In the genomic region with DNA sequence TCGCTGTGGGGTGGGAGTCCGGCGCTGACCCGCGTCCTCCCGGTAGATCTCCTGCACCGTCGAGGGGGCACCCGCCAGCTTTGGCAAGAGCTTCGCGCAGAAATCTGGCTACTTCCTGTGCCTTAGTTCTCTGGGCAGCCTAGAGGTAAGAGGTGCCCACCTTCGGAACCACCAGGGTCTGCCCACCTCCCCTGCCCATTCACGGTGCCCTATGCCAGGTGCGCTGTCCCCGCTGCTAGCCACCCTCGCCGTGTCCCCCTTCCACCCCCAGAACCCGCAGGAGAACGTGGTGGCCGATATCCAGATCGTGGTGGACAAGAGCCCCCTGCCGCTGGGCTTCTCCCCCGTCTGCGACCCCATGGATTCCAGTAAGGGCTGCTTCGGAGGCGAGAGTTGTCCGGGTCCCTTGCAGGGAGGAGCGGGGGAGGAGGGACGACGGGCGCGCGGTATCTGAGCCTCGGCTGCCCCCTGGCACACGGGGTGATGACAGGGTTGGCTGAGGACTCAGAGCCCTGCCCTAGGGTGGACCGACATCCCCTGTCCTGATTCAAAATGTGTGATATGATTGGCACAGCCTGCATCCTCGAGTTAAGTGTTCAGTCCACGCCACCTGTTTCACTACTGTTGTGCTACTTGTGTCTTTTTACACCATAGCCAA, we compare ENCODE assay signal across 8 cellular contexts. TPM values are rescaled to one million over a fixed set of nuclear protein-coding genes. Genes with fewer than 3 reads are reported as not detected.
DNase-seq lines count a peak whose midpoint lies in the region; ATAC-seq and TF ChIP-seq lines count a peak whose summit lies in the region.

No MANE protein-coding gene starts in this region.

- peak overlapping the region; percentile 71; the same call in 1 of the 2 replicates for H4K91ac ChIP-seq in IMR-90 (ENCODE audit: insufficient read depth, low read depth, low read length)

- H3K4me1 ChIP-seq in IMR-90 (ENCODE audit: control insufficient read depth, insufficient read depth, low read length), result peaks cover 4% of the 10 kb centered on the region; the same call in 1 of the 2 replicates

- H3K36me3 Mint-ChIP-seq in activated CD8-positive, alpha-beta T cell treated with anti-CD3 and anti-CD28 coated beads for 36 hours (ENCODE audit: low read depth), result peaks cover 10% of the 10 kb centered on the region
- H3K36me3 Mint-ChIP-seq in neural crest cell (ENCODE audit: low read depth), result no peaks in the 10 kb centered on the region

- no peak overlapping the region for H2BK20ac ChIP-seq in IMR-90 (ENCODE audit: low read depth, low read length)

- H3K9me1 ChIP-seq in IMR-90 (ENCODE audit: insufficient read depth, low read length), result peaks cover 7% of the 10 kb centered on the region; the same call in 1 of the 2 replicates

- peak overlapping the region; percentile 72 for H3K4me3 ChIP-seq in IMR-90 (ENCODE audit: insufficient read depth, low read depth, low read length)
- peak overlapping the region; percentile 78 for H3K4me3 ChIP-seq in fibroblast of mammary gland (ENCODE audit: control insufficient read depth, low read depth, low read length)

- H2BK5ac ChIP-seq in IMR-90 (ENCODE audit: low read depth, low read length, poor library complexity, severe bottlenecking), result peak overlapping the region; percentile 40

- no peak overlapping the region for H3K56ac ChIP-seq in IMR-90 (ENCODE audit: extremely low read depth, insufficient read depth, low read length)

- H4K5ac ChIP-seq in IMR-90 (ENCODE audit: low read depth, low read length), result peak overlapping the region; percentile 76

- H3K9me3 Mint-ChIP-seq in activated CD8-positive, alpha-beta T cell treated with anti-CD3 and anti-CD28 coated beads for 36 hours, result no peaks in the 10 kb centered on the region
- H3K9me3 Mint-ChIP-seq in neural crest cell, result no peaks in the 10 kb centered on the region

- peak overlapping the region; percentile 48; the same call in 1 of the 2 replicates for H3K23ac ChIP-seq in IMR-90 (ENCODE audit: low read depth, low read length)

- TF ChIP-seq RAD21 in IMR-90 (IDR thresholded peaks at IDR 0.05; ENCODE audit: low read length), result no peak

- 11% methylated on average over 19 of the region's 38 CpGs; no CpG with 5 or more reads in 1 of the 2 experiments for WGBS in IMR-90 (ENCODE audit: extremely low coverage in 2 of 2, insufficient read length in 1 of 2), 2 experiments

- H3K4ac ChIP-seq in IMR-90 (ENCODE audit: low read depth, low read length), result peak overlapping the region; percentile 58

- POLR2A ChIA-PET in IMR-90 (lab: Charles Lee; ENCODE audit: unreplicated experiment), result no interaction called here
- POLR2A ChIA-PET in activated CD8-positive, alpha-beta T cell treated with anti-CD3 and anti-CD28 coated beads for 36 hours (lab: Charles Lee), result interaction anchor here (1.0 to 3.1 kb wide), 5 partner anchors 11 to 439 kb away, joined by 3 to 22 read pairs (median 3); a partner anchor contains a TSS

- no TSS peak for BruUV-seq in IMR-90 (replicated peaks; lab: Mats Ljungman, UMichigan)

- peak overlapping the region; percentile 88 for H3K4me2 ChIP-seq in IMR-90 (ENCODE audit: low read depth, low read length)

- H3K27ac ChIP-seq in IMR-90 (ENCODE audit: insufficient read depth, low read length), result peak overlapping the region; percentile 22; the same call in 1 of the 2 replicates

- no peaks in the 10 kb centered on the region for H3K9me3 ChIP-seq in IMR-90 (ENCODE audit: control insufficient read depth, insufficient read depth, low read length)

- H3K4me1 Mint-ChIP-seq in activated CD8-positive, alpha-beta T cell treated with anti-CD3 and anti-CD28 coated beads for 36 hours (ENCODE audit: low read depth), result peaks cover 13% of the 10 kb centered on the region
- H3K4me1 Mint-ChIP-seq in neural crest cell, result peaks cover 19% of the 10 kb centered on the region

- ATAC-seq in GM19328 (IDR thresholded peaks at IDR 0.05; ENCODE audit: unreplicated experiment), result peak; percentile 8
- peak; percentile 1 for ATAC-seq in IMR-90 (ENCODE audit: low read depth)
- peak; percentile 26 for ATAC-seq in activated CD8-positive, alpha-beta T cell treated with anti-CD3 and anti-CD28 coated beads for 36 hours

- no peak overlapping the region for H2BK15ac ChIP-seq in IMR-90 (ENCODE audit: low read depth, low read length)

- peak overlapping the region; percentile 90; the same call in 1 of the 2 replicates for H2AK5ac ChIP-seq in IMR-90 (ENCODE audit: low read depth, low read length)

- peak overlapping the region; percentile 73 for H3K9ac ChIP-seq in IMR-90 (ENCODE audit: low read depth, low read length)

- H3K36me3 ChIP-seq in IMR-90 (ENCODE audit: control insufficient read depth, insufficient read depth, low read length), result peaks cover 5% of the 10 kb centered on the region; the same call in 1 of the 2 replicates

- H3K79me1 ChIP-seq in IMR-90 (ENCODE audit: low read depth in 1 of 2, low read length in 2 of 2), result peaks cover 5 to 12% of the 10 kb centered on the region in 2 experiments; a peak in 3 of 4 replicates

- peak overlapping the region; percentile 37; the same call in 1 of the 2 replicates for H3K14ac ChIP-seq in IMR-90 (replicated peaks; ENCODE audit: low read depth, low read length)

- peak overlapping the region; percentile 79 to 98 for H4K8ac ChIP-seq in IMR-90 (ENCODE audit: low read depth in 2 of 2, low read length in 2 of 2)

- H3K4me3 Mint-ChIP-seq in activated CD8-positive, alpha-beta T cell treated with anti-CD3 and anti-CD28 coated beads for 36 hours, result peak overlapping the region; percentile 91
- peak overlapping the region; percentile 89 for H3K4me3 Mint-ChIP-seq in neural crest cell

- H3K18ac ChIP-seq in IMR-90 (ENCODE audit: low read depth, low read length), result peak overlapping the region; percentile 31; the same call in 1 of the 2 replicates

- DNase-seq in CD1c-positive myeloid dendritic cell (ENCODE audit: extremely low spot score) (peak; percentile 24), IMR-90 (no peak), fibroblast of mammary gland (ENCODE audit: low read depth) (no peak), neural crest cell (ENCODE audit: low read depth, low spot score) (peak; percentile 22), NCI-H1694 treated with DMSO at 0.1 percent for 48 hours (lab: John Stamatoyannopoulos, UW) (no peak), NCI-H187 (lab: John Stamatoyannopoulos, UW) (no peak)
- peak; percentile 53 for DNase-seq in activated CD8-positive, alpha-beta T cell treated with anti-CD3 and anti-CD28 coated beads for 36 hours

- no peak overlapping the region for H2BK120ac ChIP-seq in IMR-90 (ENCODE audit: low read depth, low read length)

- CTCF ChIA-PET in IMR-90 (lab: Yijun Ruan, JAX), result no interaction called here
- CTCF ChIA-PET in activated CD8-positive, alpha-beta T cell treated with anti-CD3 and anti-CD28 coated beads for 36 hours (lab: Charles Lee), result interaction anchor here (0.8 to 3.3 kb wide), 13 partner anchors 9 to 128 kb away, joined by 3 to 10 read pairs (median 4); no protein-coding TSS in a partner anchor

- intact Hi-C loops in IMR-90 (cut with micrococcal nuclease), result no loop called here
- intact Hi-C loops in activated CD8-positive, alpha-beta T cell treated with anti-CD3 and anti-CD28 coated beads for 36 hours (cut with micrococcal nuclease), result no loop called here

- dilution Hi-C loops in IMR-90 (cut with HindIII; ENCODE audit: low sequenced_read_pairs, unreplicated experiment), result no loop called here

- no peak for TF ChIP-seq POLR2A in IMR-90 (IDR thresholded peaks at IDR 0.05; ENCODE audit: low read depth, low read length)

- H3K27ac Mint-ChIP-seq in activated CD8-positive, alpha-beta T cell treated with anti-CD3 and anti-CD28 coated beads for 36 hours, result peak overlapping the region; percentile 77
- peak overlapping the region; percentile 86 for H3K27ac Mint-ChIP-seq in neural crest cell (ENCODE audit: unreplicated experiment)

- peak overlapping the region; percentile 88 for H2AK9ac ChIP-seq in IMR-90 (replicated peaks; ENCODE audit: low read depth, low read length, poor library complexity)

- in situ Hi-C loops in IMR-90 (cut with MboI; ENCODE audit: low sequenced_read_pairs), result no loop called here

- H3K27me3 ChIP-seq in IMR-90 (ENCODE audit: control insufficient read depth, insufficient read depth, low read length), result no peaks in the 10 kb centered on the region

- TF ChIP-seq CTCF in IMR-90 (conservative IDR thresholded peaks at IDR 0.05; ENCODE audit: low read depth, low read length) (no peak), fibroblast of mammary gland (conservative IDR thresholded peaks at IDR 0.05; ENCODE audit: control insufficient read depth, insufficient read depth, low read depth, low read length) (no peak), neural crest cell (conservative IDR thresholded peaks at IDR 0.05) (peak; percentile 20)
- peak; percentile 27 for TF ChIP-seq CTCF in activated CD8-positive, alpha-beta T cell treated with anti-CD3 and anti-CD28 coated beads for 36 hours (IDR thresholded peaks at IDR 0.05)

- no peaks in the 10 kb centered on the region for H3K27me3 Mint-ChIP-seq in activated CD8-positive, alpha-beta T cell treated with anti-CD3 and anti-CD28 coated beads for 36 hours
- H3K27me3 Mint-ChIP-seq in neural crest cell (ENCODE audit: low read depth), result peaks cover 19% of the 10 kb centered on the region

- no peaks in the 10 kb centered on the region for H4K20me1 ChIP-seq in IMR-90 (ENCODE audit: insufficient read depth, low read length)

- H2AFZ ChIP-seq in IMR-90 (replicated peaks; ENCODE audit: low read length, poor library complexity), result peak overlapping the region; percentile 99

RNA-seq across cellular contexts. Expression of a gene that starts 0.5 kb away (rescaled TPM):
- total RNA-seq in IMR-90 (2012; rRNA removed) (13.8 and 13.9 TPM in 2 replicates), neural crest cell (47.6 and 48.1 TPM in 2 replicates)
- polyA plus RNA-seq in IMR-90 (2012; rRNA removed), result 43.9 and 44.3 TPM in 2 replicates
- 35.8 and 58.5 TPM in 2 replicates for polyA plus RNA-seq in IMR-90 (2012; cell fraction: cytosol; rRNA removed)
- 42.9 and 77.3 TPM in 2 replicates for polyA plus RNA-seq in IMR-90 (2012; cell fraction: nucleus; rRNA removed; ENCODE audit: low replicate concordance)
- 10 to 100 TPM; 28.1 to 31.8 TPM for total RNA-seq in activated CD8-positive, alpha-beta T cell treated with anti-CD3 and anti-CD28 coated beads for 36 hours

RNA-seq across cellular contexts. Expression of a gene that starts 15.0 kb away (rescaled TPM):
- 0.18 and 0.28 TPM in 2 replicates for total RNA-seq in IMR-90 (2012; rRNA removed)
- polyA plus RNA-seq in IMR-90 (2012; rRNA removed), result 0.67 and 0.92 TPM in 2 replicates
- polyA plus RNA-seq in IMR-90 (2012; cell fraction: cytosol; rRNA removed), result 0.78 and 2.3 TPM in 2 replicates
- polyA plus RNA-seq in IMR-90 (2012; cell fraction: nucleus; rRNA removed; ENCODE audit: low replicate concordance), result 0.34 and 0.96 TPM in 2 replicates
- 10 to 100 TPM; 89.7 to 98.4 TPM for total RNA-seq in activated CD8-positive, alpha-beta T cell treated with anti-CD3 and anti-CD28 coated beads for 36 hours
- not detected in 2 replicates for total RNA-seq in neural crest cell

RNA-seq across cellular contexts. Expression of a gene that starts 26.4 kb away (rescaled TPM):
- total RNA-seq in IMR-90 (2012; rRNA removed) (not detected in 2 replicates), neural crest cell (not detected in 2 replicates)
- not detected in 2 replicates for polyA plus RNA-seq in IMR-90 (2012; rRNA removed)
- polyA plus RNA-seq in IMR-90 (2012; cell fraction: cytosol; rRNA removed), result not detected in 2 replicates
- polyA plus RNA-seq in IMR-90 (2012; cell fraction: nucleus; rRNA removed; ENCODE audit: low replicate concordance), result not detected in 2 replicates
- total RNA-seq in activated CD8-positive, alpha-beta T cell treated with anti-CD3 and anti-CD28 coated beads for 36 hours, result 1 to 10 TPM in 1 of 2 experiments, under 1 TPM in 1; 0.78 to 1.3 TPM

RNA-seq across cellular contexts. Expression of a gene that starts 28.1 kb away (rescaled TPM):
- total RNA-seq in IMR-90 (2012; rRNA removed) (not detected in 2 replicates), neural crest cell (0.71 and 0.96 TPM in 2 replicates)
- 0.06 and 0.12 TPM in 2 replicates for polyA plus RNA-seq in IMR-90 (2012; rRNA removed)
- 0.08 and 0.11 TPM in 2 replicates for polyA plus RNA-seq in IMR-90 (2012; cell fraction: cytosol; rRNA removed)
- polyA plus RNA-seq in IMR-90 (2012; cell fraction: nucleus; rRNA removed; ENCODE audit: low replicate concordance), result 0.04 and 0.11 TPM in 2 replicates
- total RNA-seq in activated CD8-positive, alpha-beta T cell treated with anti-CD3 and anti-CD28 coated beads for 36 hours, result not detected

RNA-seq across cellular contexts. Expression of a gene that starts 40.3 kb away (rescaled TPM):
- not detected in 2 replicates for total RNA-seq in IMR-90 (2012; rRNA removed)
- not detected in 2 replicates for polyA plus RNA-seq in IMR-90 (2012; rRNA removed)
- polyA plus RNA-seq in IMR-90 (2012; cell fraction: cytosol; rRNA removed), result not detected in 2 replicates
- not detected in 2 replicates for polyA plus RNA-seq in IMR-90 (2012; cell fraction: nucleus; rRNA removed; ENCODE audit: low replicate concordance)
- not detected for total RNA-seq in activated CD8-positive, alpha-beta T cell treated with anti-CD3 and anti-CD28 coated beads for 36 hours
- not detected in 2 replicates for total RNA-seq in neural crest cell

Comparison
In these comparisons a context has a peak if more than half of its experiments do, and no peak if none do; other contexts are left out.
1. DNase-seq: peak in CD1c-positive myeloid dendritic cell (single experiment), activated CD8-positive, alpha-beta T cell treated with anti-CD3 and anti-CD28 coated beads for 36 hours (single experiment) and neural crest cell (single experiment); none in IMR-90 (single experiment), fibroblast of mammary gland (single experiment), NCI-H1694 treated with DMSO at 0.1 percent for 48 hours (single experiment) and NCI-H187 (0 of 2).
2. CTCF ChIP-seq: peak in activated CD8-positive, alpha-beta T cell treated with anti-CD3 and anti-CD28 coated beads for 36 hours (single experiment) and neural crest cell (single experiment); none in IMR-90 (single experiment) and fibroblast of mammary gland (single experiment).
3. RNA of a gene that starts 15.0 kb away (total RNA-seq): 89.7 to 98.4 TPM in activated CD8-positive, alpha-beta T cell treated with anti-CD3 and anti-CD28 coated beads for 36 hours; not detected in neural crest cell and 0.18 to 0.28 TPM in IMR-90; every median in the first group is over 10 times any median in the second.
4. Peak in every context shown above with its lines, with median percentiles within 50 percentile points of each other: ATAC-seq.